8 cellular contexts compared by ENCODE assay signal in the genomic region with DNA sequence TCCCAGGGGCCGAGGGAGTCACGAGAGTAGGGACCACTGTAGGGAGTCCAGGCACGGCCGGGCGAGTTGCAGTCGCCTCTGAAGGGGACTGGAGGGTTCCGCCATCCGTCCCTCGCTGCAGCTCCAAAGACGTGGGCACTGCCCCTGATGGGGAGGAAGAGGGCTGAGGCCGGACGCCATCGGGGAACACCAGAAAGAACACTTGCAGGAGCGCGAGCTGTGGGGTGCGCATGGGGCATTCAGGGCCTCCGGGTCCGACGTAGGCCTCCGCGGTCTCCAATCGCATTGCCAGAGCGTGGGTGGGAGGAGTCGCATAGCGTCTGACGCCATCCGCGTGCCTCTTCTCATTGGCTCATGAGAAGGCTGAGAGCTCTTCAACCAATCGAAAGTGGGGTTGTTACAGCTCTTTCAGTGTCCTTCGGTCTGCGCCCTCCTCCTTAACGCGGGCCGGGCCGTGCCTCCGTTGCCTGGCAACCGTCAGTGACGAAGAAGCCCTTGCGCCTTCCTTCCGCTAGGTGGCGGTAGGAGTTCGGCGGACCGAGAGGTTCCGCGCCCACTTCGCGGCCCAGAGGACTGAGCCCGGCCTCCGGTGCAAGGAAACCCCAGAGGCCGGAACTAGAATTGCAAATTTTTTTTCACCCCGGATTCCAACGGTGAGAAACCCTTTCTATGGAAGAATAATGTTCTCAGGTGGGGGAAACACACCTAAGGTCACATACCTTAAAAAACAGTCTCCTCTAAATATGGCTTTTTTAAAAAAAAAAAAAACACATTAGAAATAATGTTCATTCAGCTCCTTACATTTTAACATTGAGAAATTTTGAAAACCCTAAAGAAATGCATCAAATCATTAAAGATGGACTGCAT. TPM values are rescaled to one million over a fixed set of nuclear protein-coding genes. Genes with fewer than 3 reads are reported as not detected.
DNase-seq lines count a peak whose midpoint lies in the region; ATAC-seq and TF ChIP-seq lines count a peak whose summit lies in the region.

A gene with protein sequence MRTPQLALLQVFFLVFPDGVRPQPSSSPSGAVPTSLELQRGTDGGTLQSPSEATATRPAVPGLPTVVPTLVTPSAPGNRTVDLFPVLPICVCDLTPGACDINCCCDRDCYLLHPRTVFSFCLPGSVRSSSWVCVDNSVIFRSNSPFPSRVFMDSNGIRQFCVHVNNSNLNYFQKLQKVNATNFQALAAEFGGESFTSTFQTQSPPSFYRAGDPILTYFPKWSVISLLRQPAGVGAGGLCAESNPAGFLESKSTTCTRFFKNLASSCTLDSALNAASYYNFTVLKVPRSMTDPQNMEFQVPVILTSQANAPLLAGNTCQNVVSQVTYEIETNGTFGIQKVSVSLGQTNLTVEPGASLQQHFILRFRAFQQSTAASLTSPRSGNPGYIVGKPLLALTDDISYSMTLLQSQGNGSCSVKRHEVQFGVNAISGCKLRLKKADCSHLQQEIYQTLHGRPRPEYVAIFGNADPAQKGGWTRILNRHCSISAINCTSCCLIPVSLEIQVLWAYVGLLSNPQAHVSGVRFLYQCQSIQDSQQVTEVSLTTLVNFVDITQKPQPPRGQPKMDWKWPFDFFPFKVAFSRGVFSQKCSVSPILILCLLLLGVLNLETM (minus strand): TSS at position 260 of the 867 bp plus-strand sequence. CDS start 28 bp downstream, at position 232.

- peak within 1 kb of the TSS in 9 of 10 donors; percentile 72 to 88 (median 85) for H3K27ac ChIP-seq in heart right ventricle

- H3K4me1 ChIP-seq in heart right ventricle, result peaks cover 6 to 45% (median 17%) of the 10 kb centered on the region in 9 donors

- peak; percentile 99 for ATAC-seq in HG02840 (IDR thresholded peaks at IDR 0.05; ENCODE audit: low FRiP score, unreplicated experiment)
- peak; percentile 100 for ATAC-seq in heart right ventricle

- 0% methylated on average over 53 of the region's 53 CpGs for WGBS in heart right ventricle, 2 donors

- TF ChIP-seq CTCF in GM12875 (IDR thresholded peaks at IDR 0.05; ENCODE audit: borderline replicate concordance, insufficient read depth, low read depth, low read length) (peak; percentile 94), heart right ventricle (IDR thresholded peaks at IDR 0.05) (peak; percentile 98 to 100 (median 99))

- DNase-seq in NCI-H1436 treated with DMSO at 0.1 percent for 48 hours (lab: John Stamatoyannopoulos, UW) (peak; percentile 97), T-helper 1 cell (peak; percentile 90 to 99 (median 94)), amniotic epithelial cell (ENCODE audit: low read depth) (peak; percentile 99), heart right ventricle (peak; percentile 93 to 98), posterior vena cava (ENCODE audit: low spot score) (peak; percentile 98), ureter (ENCODE audit: low spot score) (peak; percentile 97)

- H3K36me3 ChIP-seq in heart right ventricle, result peaks cover 0 to 37% (median 23%) of the 10 kb centered on the region in 9 donors

- peak within 1 kb of the TSS; percentile 83 for H3K4me3 ChIP-seq in GM12875 (ENCODE audit: low read depth, low read length)
- H3K4me3 ChIP-seq in heart right ventricle, result peak within 1 kb of the TSS; percentile 67 to 97 (median 86)

- intact Hi-C loops in heart right ventricle (cut with DNase I), result loop anchor here in 9 of 10 donors (1.0 to 10.0 kb wide), 11 partner anchors 48 to 351 kb away; a partner anchor contains a TSS
- intact Hi-C loops in posterior vena cava (cut with DNase I), result loop anchor here (5.0 to 10.0 kb wide), 2 partner anchors 148 to 171 kb away; no protein-coding TSS in a partner anchor

- H3K27me3 ChIP-seq in heart right ventricle, result no peaks in the 10 kb centered on the region

- H3K9me3 ChIP-seq in heart right ventricle, result no peaks in the 10 kb centered on the region

RNA-seq across cellular contexts. Expression of the gene that starts here (rescaled TPM):
- total RNA-seq in heart right ventricle (10 to 100 TPM in 8 of 10 donors, 1 to 10 TPM in 2; 9.1 to 17.5 (median 11.4) TPM), posterior vena cava (10 to 100 TPM; 25.4 to 26.9 TPM), ureter (53.8 TPM)
- 10 to 100 TPM in 1 of 2 donors, 1 to 10 TPM in 1; 6.4 to 14.9 TPM for polyA plus RNA-seq in heart right ventricle

Comparison
In these comparisons a context has a peak if more than half of its experiments do, and no peak if none do; other contexts are left out.
1. Peak in every context shown above with its lines: DNase-seq, ATAC-seq, H3K4me3 ChIP-seq and H3K27ac ChIP-seq.